24 cellular contexts compared by ENCODE assay signal in the genomic region with DNA sequence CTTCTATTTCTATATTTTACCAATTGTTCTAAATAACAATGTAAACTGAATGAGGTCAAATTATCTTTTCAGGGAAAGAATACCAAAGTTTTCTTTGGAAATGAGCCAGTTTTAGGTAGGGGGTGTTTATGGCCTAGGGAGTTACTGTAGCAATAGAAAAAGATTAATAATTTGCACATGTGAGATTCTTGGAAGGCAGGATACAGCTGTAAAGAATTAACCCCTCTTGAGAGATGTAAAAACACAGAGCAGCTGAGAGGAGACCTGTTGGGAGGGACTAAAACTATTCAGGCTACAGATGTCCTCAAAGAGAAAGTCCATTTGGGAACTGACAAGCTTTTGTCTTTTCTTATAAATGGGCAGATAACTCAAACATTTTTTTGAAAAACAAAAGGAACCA.
DNase-seq lines count a peak whose midpoint lies in the region; ATAC-seq and TF ChIP-seq lines count a peak whose summit lies in the region.
"Had no signal": no experiment of that assay in that cellular context is flagged by ENCODE, and none has a peak within 500 bp of the region (broad histone marks: within the 10 kb centered on the region; RNA-seq: fewer than 3 reads in every experiment).

No MANE protein-coding gene starts in this region.

- H3K4me3 ChIP-seq in A673 (ENCODE audit: low read depth, low read length, poor library complexity, severe bottlenecking): no peak overlapping the region
- H3K4me3 ChIP-seq in SK-N-SH (ENCODE audit: low read depth in 2 of 2, low read length in 1 of 2): no peak overlapping the region
- no peak overlapping the region for H3K4me3 ChIP-seq in uterus
- H3K4me3 ChIP-seq: MG63, skin epidermis had no signal

- no peaks in the 10 kb centered on the region for H3K79me2 ChIP-seq in SK-N-SH (ENCODE audit: insufficient read depth)

- H3K9me2 ChIP-seq in SK-N-SH: no peaks in the 10 kb centered on the region

- H4K20me1 ChIP-seq in SK-N-SH (ENCODE audit: insufficient read depth): no peaks in the 10 kb centered on the region

- intact Hi-C loops in A673 (cut with micrococcal nuclease; ENCODE audit: unreplicated experiment): no loop called here
- intact Hi-C loops in uterus (cut with DNase I; ENCODE audit: low total_unique reads): no loop called here
- intact Hi-C loops in Right ventricle myocardium inferior (cut with DNase I): no loop called here

- no TSS peak for BruUV-seq in A673 (replicated peaks; lab: Mats Ljungman, UMichigan)

- TF ChIP-seq POLR2A in uterus (IDR thresholded peaks at IDR 0.05): no peak

- ATAC-seq in HG03280 (IDR thresholded peaks at IDR 0.05; ENCODE audit: unreplicated experiment) (no peak), Right ventricle myocardium inferior (no peak)
- ATAC-seq: left cardiac atrium, natural killer cell had no signal

- no peak for TF ChIP-seq RAD21 in Ishikawa (IDR thresholded peaks at IDR 0.05; ENCODE audit: low read depth)
- TF ChIP-seq RAD21 in SK-N-SH (IDR thresholded peaks at IDR 0.05; ENCODE audit: low read length): no peak

- no peak for TF ChIP-seq CTCF in A673 (conservative IDR thresholded peaks at IDR 0.05; ENCODE audit: low read depth, low read length)
- no peak for TF ChIP-seq CTCF in SK-N-SH (IDR thresholded peaks at IDR 0.05)
- TF ChIP-seq CTCF in uterus (IDR thresholded peaks at IDR 0.05): no peak

- H3K9me3 ChIP-seq in A673 (ENCODE audit: low read depth, low read length, poor library complexity, severe bottlenecking): no peaks in the 10 kb centered on the region
- H3K9me3 ChIP-seq in SK-N-SH: no peaks in the 10 kb centered on the region
- H3K9me3 ChIP-seq in uterus: no peaks in the 10 kb centered on the region
- H3K9me3 ChIP-seq: MG63 had no signal

- no peak overlapping the region for H3K27ac ChIP-seq in A673 (ENCODE audit: low read depth, low read length, poor library complexity, severe bottlenecking)
- peak overlapping the region in 1 of 2 experiments; percentile 43; a peak in 1 of 4 replicates for H3K27ac ChIP-seq in SK-N-SH (ENCODE audit: low read depth in 2 of 2, low read length in 1 of 2)
- H3K27ac ChIP-seq in uterus: no peak overlapping the region
- H3K27ac ChIP-seq: skin epidermis had no signal

- POLR2A ChIA-PET in A673 (lab: Charles Lee; ENCODE audit: low non-redundant PET): interaction anchor here (0.6 kb wide), 1 partner anchor 50 kb away, joined by 6 read pairs; no protein-coding TSS in a partner anchor
- POLR2A ChIA-PET in SK-N-SH (lab: Yijun Ruan, JAX): no interaction called here

- H3K36me3 ChIP-seq in A673 (ENCODE audit: insufficient read depth, low read length, poor library complexity, severe bottlenecking): no peaks in the 10 kb centered on the region
- no peaks in the 10 kb centered on the region for H3K36me3 ChIP-seq in SK-N-SH (replicated peaks in 1 of 2; ENCODE audit: control insufficient read depth in 1 of 2, insufficient read depth in 2 of 2, low read length in 1 of 2)
- no peaks in the 10 kb centered on the region for H3K36me3 ChIP-seq in uterus
- H3K36me3 ChIP-seq: MG63 had no signal

- H3K27me3 ChIP-seq in A673 (replicated peaks; ENCODE audit: insufficient read depth, low read depth, low read length, poor library complexity): no peaks in the 10 kb centered on the region
- no peaks in the 10 kb centered on the region for H3K27me3 ChIP-seq in SK-N-SH (ENCODE audit: insufficient read depth)
- no peaks in the 10 kb centered on the region for H3K27me3 ChIP-seq in uterus
- H3K27me3 ChIP-seq: MG63 had no signal

- H3K4me2 ChIP-seq in SK-N-SH: no peak overlapping the region

- H3K4me1 ChIP-seq in A673 (ENCODE audit: insufficient read depth, low read length, poor library complexity, severe bottlenecking): no peaks in the 10 kb centered on the region
- H3K4me1 ChIP-seq in SK-N-SH (ENCODE audit: control insufficient read depth in 1 of 2, insufficient read depth in 2 of 2, low read depth in 1 of 2, low read length in 1 of 2): no peaks in the 10 kb centered on the region; a peak in 1 of 4 replicates
- no peaks in the 10 kb centered on the region for H3K4me1 ChIP-seq in uterus

- no peak overlapping the region for H3K9ac ChIP-seq in SK-N-SH

- peak; percentile 9 for DNase-seq in A673 (ENCODE audit: low spot score)
- DNase-seq in SK-N-SH: peak; percentile 51
- DNase-seq in fibroblast of the conjunctiva (ENCODE audit: low read depth): peak; percentile 47
- DNase-seq in uterus: no peak
- DNase-seq in Right ventricle myocardium inferior (ENCODE audit: missing footprints): no peak
- no peak for DNase-seq in RKO (ENCODE audit: low spot score)
- DNase-seq: activated CD4-positive, alpha-beta memory T cell treated with anti-CD3 and anti-CD28 coated beads for 36 hours; activated naive CD4-positive, alpha-beta T cell treated with anti-CD3 and anti-CD28 coated beads for 36 hours; activated T-cell treated with anti-CD3 and anti-CD28 coated beads, Interleukin-2, amount 50 U/mL, for 1 hour; DMS153; endodermal cell; HCEC 1CT; left cardiac atrium; MG63; natural killer cell; NCI-H1694; NCI-H226; posterior cingulate gyrus; SIG-M5; stimulated activated CD4-positive, alpha-beta T cell treated with anti-CD3 and anti-CD28 coated beads, Interleukin-4, amount 100 ng/mL, for 1 hour; T-helper 2 cell had no signal

- no peak overlapping the region for H2AFZ ChIP-seq in SK-N-SH (ENCODE audit: low read depth)

- CTCF ChIA-PET in A673 (lab: Charles Lee): no interaction called here
- CTCF ChIA-PET in SK-N-SH (lab: Yijun Ruan, JAX): interaction anchor here (0.6 to 0.8 kb wide), 3 partner anchors 11 to 207 kb away, joined by 3 to 4 read pairs (median 3); no protein-coding TSS in a partner anchor

- TF ChIP-seq EP300 in Ishikawa (IDR thresholded peaks at IDR 0.05; ENCODE audit: borderline replicate concordance): no peak
- TF ChIP-seq EP300 in SK-N-SH (IDR thresholded peaks at IDR 0.05; ENCODE audit: borderline replicate concordance in 1 of 2, low read depth in 1 of 2, low read length in 1 of 2): peak in 1 of 2 experiments; percentile 32; a peak in 1 of 4 replicates

- peaks cover 4% of the 10 kb centered on the region for H3F3A ChIP-seq in SK-N-SH (replicated peaks; ENCODE audit: insufficient read depth)

TF ChIP-seq in Ishikawa, 13 proteins besides CTCF, POLR2A, EP300 and RAD21:
- TF ChIP-seq FOXM1 (IDR thresholded peaks at IDR 0.05; ENCODE audit: borderline replicate concordance, low read depth) (no peak), CREB1 (IDR thresholded peaks at IDR 0.05; ENCODE audit: low read depth) (no peak), NFIC (IDR thresholded peaks at IDR 0.05) (peak; percentile 15; the same call in 1 of the 2 replicates)

TF ChIP-seq in SK-N-SH, 30 proteins besides CTCF, POLR2A, EP300 and RAD21 (continues in another document):
- TF ChIP-seq NFIC (IDR thresholded peaks at IDR 0.05; ENCODE audit: borderline replicate concordance): no peak
- no peak for TF ChIP-seq SMC3 (IDR thresholded peaks at IDR 0.05; ENCODE audit: low read depth, low read length)
- TF ChIP-seq EZH2phosphoT487 (IDR thresholded peaks at IDR 0.05; ENCODE audit: borderline replicate concordance, low read depth): no peak
- TF ChIP-seq TCF12 (IDR thresholded peaks at IDR 0.05): peak; percentile 55; the same call in 1 of the 2 replicates
- peak; percentile 27 for TF ChIP-seq CHD2 (IDR thresholded peaks at IDR 0.05; ENCODE audit: low read length, partially characterized antibody)
- no peak for TF ChIP-seq FOXJ3 (CRISPR knock-in tag; IDR thresholded peaks at IDR 0.05)
- TF ChIP-seq TEAD4 (IDR thresholded peaks at IDR 0.05; ENCODE audit: borderline replicate concordance, insufficient read depth): no peak
- no peak for TF ChIP-seq MXI1 (IDR thresholded peaks at IDR 0.05; ENCODE audit: low read depth, low read length)
- TF ChIP-seq IRF3 (IDR thresholded peaks at IDR 0.05; ENCODE audit: low read depth, low read length): no peak
- no peak for TF ChIP-seq TAF1 (IDR thresholded peaks at IDR 0.05; ENCODE audit: borderline replicate concordance, low read depth, low read length)
- TF ChIP-seq PBX3 (IDR thresholded peaks at IDR 0.05): no peak
- no peak for TF ChIP-seq SIN3A (IDR thresholded peaks at IDR 0.05; ENCODE audit: borderline replicate concordance, low read depth, low read length)
- peak; percentile 57; the same call in 1 of the 2 replicates for TF ChIP-seq RCOR1 (IDR thresholded peaks at IDR 0.05; ENCODE audit: low read length)
- TF ChIP-seq NRF1 (IDR thresholded peaks at IDR 0.05; ENCODE audit: low read depth, low read length): no peak
- TF ChIP-seq MEF2A (IDR thresholded peaks at IDR 0.05; ENCODE audit: borderline replicate concordance, low read depth): no peak
- TF ChIP-seq MAX (IDR thresholded peaks at IDR 0.05; ENCODE audit: low read depth): no peak
- TF ChIP-seq FOXM1 (IDR thresholded peaks at IDR 0.05; ENCODE audit: low read depth): no peak

Comparison
In these comparisons a context has a peak if more than half of its experiments do, and no peak if none do; other contexts are left out.
1. DNase-seq: peak in A673 (single experiment), SK-N-SH (single experiment) and fibroblast of the conjunctiva (single experiment); none in uterus (0 of 2), Right ventricle myocardium inferior (single experiment) and RKO (single experiment).